ENCODE assay signal across 1 cellular context in genomic region chr6:146890644-146891434, GRCh38.
A peak's percentile ranks its signal among the peaks of the same experiment; 100 is the strongest.
TF ChIP-seq lines count a peak whose summit lies in the region.

No MANE protein-coding gene starts in this region.

TF ChIP-seq in K562, 482 proteins besides CTCF, POLR2A, EP300 and RAD21 (continued from another document and continues in another):
- no peak for TF ChIP-seq ZBTB40 (IDR thresholded peaks at IDR 0.05)
- no peak for TF ChIP-seq ZBTB40 (CRISPR knock-in tag; IDR thresholded peaks at IDR 0.05)
- TF ChIP-seq HMGN3 (IDR thresholded peaks at IDR 0.05; ENCODE audit: borderline replicate concordance, extremely low read depth, insufficient read length, low read depth, low read length) = no peak
- no peak for TF ChIP-seq TAL1 (IDR thresholded peaks at IDR 0.05)
- TF ChIP-seq XRCC5 (IDR thresholded peaks at IDR 0.05; ENCODE audit: low read depth, low read length) = no peak
- 0 out of 2 replicates have a peak, but pooled peaks have one; percentile 24 for TF ChIP-seq MTA1 (IDR thresholded peaks at IDR 0.05; ENCODE audit: borderline replicate concordance)
- no peak for TF ChIP-seq STAG1 (CRISPR knock-in tag; IDR thresholded peaks at IDR 0.05; ENCODE audit: borderline replicate concordance)
- no peak for TF ChIP-seq MTF1 (CRISPR knock-in tag; IDR thresholded peaks at IDR 0.05; ENCODE audit: borderline replicate concordance)
- TF ChIP-seq GTF2F1 (IDR thresholded peaks at IDR 0.05; ENCODE audit: low read depth, low read length) = no peak
- no peak for TF ChIP-seq SAFB2 (IDR thresholded peaks at IDR 0.05; ENCODE audit: borderline replicate concordance, low read depth, low read length, severe bottlenecking)
- no peak for TF ChIP-seq PHF20 (IDR thresholded peaks at IDR 0.05; ENCODE audit: partially characterized antibody)
- no peak for TF ChIP-seq SIX5 (IDR thresholded peaks at IDR 0.05; ENCODE audit: borderline replicate concordance in 1 of 2, insufficient read depth in 1 of 2, low read depth in 1 of 2, low read length in 2 of 2)
- TF ChIP-seq SP1 (CRISPR knock-in tag; IDR thresholded peaks at IDR 0.05) = peak; percentile 30; the same call in 1 of the 2 replicates
- TF ChIP-seq ZSCAN32 (CRISPR knock-in tag; IDR thresholded peaks at IDR 0.05) = no peak
- TF ChIP-seq KHSRP (IDR thresholded peaks at IDR 0.05) = no peak
- peak; percentile 55; the same call in 1 of the 2 replicates for TF ChIP-seq HEY1 (CRISPR knock-in tag; IDR thresholded peaks at IDR 0.05; ENCODE audit: borderline replicate concordance)
- TF ChIP-seq ZBTB5 (IDR thresholded peaks at IDR 0.05) = no peak
- TF ChIP-seq NCOA1 (IDR thresholded peaks at IDR 0.05; ENCODE audit: low read depth) = no peak
- no peak for TF ChIP-seq ILF3 (IDR thresholded peaks at IDR 0.05; ENCODE audit: borderline replicate concordance)
- no peak for TF ChIP-seq SETDB1 (IDR thresholded peaks at IDR 0.05; ENCODE audit: low read length)
- TF ChIP-seq CBX3 (IDR thresholded peaks at IDR 0.05; ENCODE audit: borderline replicate concordance in 1 of 2, low read length in 2 of 2) = no peak
- TF ChIP-seq ZBTB1 (CRISPR knock-in tag; IDR thresholded peaks at IDR 0.05; ENCODE audit: borderline replicate concordance, low read depth) = no peak
- TF ChIP-seq HNRNPUL1 (IDR thresholded peaks at IDR 0.05; ENCODE audit: low read length) = no peak
- TF ChIP-seq ATF4 (CRISPR knock-in tag; IDR thresholded peaks at IDR 0.05) = peak; percentile 40; the same call in 1 of the 2 replicates
- peak; percentile 93 for TF ChIP-seq DMBX1 (CRISPR knock-in tag; IDR thresholded peaks at IDR 0.05; ENCODE audit: borderline replicate concordance)
- no peak for TF ChIP-seq ZKSCAN3 (CRISPR knock-in tag; IDR thresholded peaks at IDR 0.05)
- TF ChIP-seq TRIM25 (IDR thresholded peaks at IDR 0.05; ENCODE audit: borderline replicate concordance) = no peak
- TF ChIP-seq TEAD1 (CRISPR knock-in tag; IDR thresholded peaks at IDR 0.05) = peak in 1 of 2 experiments; percentile 52; a peak in 1 of 4 replicates
- TF ChIP-seq ELF4 (CRISPR knock-in tag; IDR thresholded peaks at IDR 0.05) = no peak
- no peak for TF ChIP-seq OTX1 (CRISPR knock-in tag; IDR thresholded peaks at IDR 0.05)
- TF ChIP-seq SIN3A (IDR thresholded peaks at IDR 0.05; ENCODE audit: borderline replicate concordance in 2 of 2, control insufficient read depth in 1 of 2, low read depth in 2 of 2, low read length in 2 of 2) = no peak
- TF ChIP-seq ETS2 (tag; IDR thresholded peaks at IDR 0.05; ENCODE audit: borderline replicate concordance, poor library complexity, severe bottlenecking) = no peak
- no peak for TF ChIP-seq ZNF212 (CRISPR knock-in tag; IDR thresholded peaks at IDR 0.05)
- TF ChIP-seq MBD2 (IDR thresholded peaks at IDR 0.05; ENCODE audit: borderline replicate concordance, low read depth) = no peak
- no peak for TF ChIP-seq SRSF3 (IDR thresholded peaks at IDR 0.05; ENCODE audit: insufficient read depth, low read length)
- no peak for TF ChIP-seq MITF (IDR thresholded peaks at IDR 0.05)
- TF ChIP-seq RHOXF2B (CRISPR knock-in tag; conservative IDR thresholded peaks at IDR 0.05) = peak; percentile 85
- no peak for TF ChIP-seq PURB (CRISPR knock-in tag; IDR thresholded peaks at IDR 0.05; ENCODE audit: low read depth)
- TF ChIP-seq PTTG1 (tag; IDR thresholded peaks at IDR 0.05; ENCODE audit: low read depth) = no peak; the same call in 1 of the 2 replicates
- no peak for TF ChIP-seq ZBTB43 (CRISPR knock-in tag; IDR thresholded peaks at IDR 0.05)
- no peak for TF ChIP-seq NR4A1 (CRISPR knock-in tag; IDR thresholded peaks at IDR 0.05)
- peak; percentile 81 for TF ChIP-seq NR4A1 (tag; IDR thresholded peaks at IDR 0.05)
- TF ChIP-seq KLF1 (tag; IDR thresholded peaks at IDR 0.05) = peak; percentile 28; the same call in 1 of the 2 replicates
- no peak for TF ChIP-seq SNIP1 (IDR thresholded peaks at IDR 0.05; ENCODE audit: low read depth)
- no peak for TF ChIP-seq ZNF76 (CRISPR knock-in tag; IDR thresholded peaks at IDR 0.05; ENCODE audit: borderline replicate concordance)
- no peak for TF ChIP-seq ZNF217 (CRISPR knock-in tag; IDR thresholded peaks at IDR 0.05)
- no peak for TF ChIP-seq THAP7 (CRISPR knock-in tag; IDR thresholded peaks at IDR 0.05)
- no peak for TF ChIP-seq CC2D1A (IDR thresholded peaks at IDR 0.05)
- no peak for TF ChIP-seq FOXK2 (conservative IDR thresholded peaks at IDR 0.05 in 1 of 2, IDR thresholded peaks at IDR 0.05 in 1 of 2; ENCODE audit: low read depth in 2 of 2)
- no peak for TF ChIP-seq SFPQ (IDR thresholded peaks at IDR 0.05; ENCODE audit: low read depth, low read length)
